In the genomic region with DNA sequence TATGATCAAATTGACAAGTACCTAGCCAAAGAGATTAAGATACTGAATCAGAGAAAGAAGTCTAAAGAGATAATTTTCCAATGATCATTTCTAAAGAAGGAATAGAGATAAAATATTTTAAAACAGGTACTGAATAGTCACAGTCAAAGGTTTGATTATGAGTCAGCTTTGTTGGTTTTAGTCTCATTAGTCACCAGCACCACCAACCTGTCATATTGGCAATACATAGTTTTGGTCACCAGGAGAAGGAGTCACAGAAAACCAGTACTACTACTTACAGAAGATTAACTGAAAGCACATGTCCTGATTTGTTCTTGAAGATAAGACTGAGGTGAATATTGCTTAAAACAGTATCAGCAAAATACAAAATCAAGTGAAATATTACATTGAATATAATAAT, we compare ENCODE assay signal across 9 cellular contexts. TPM values are rescaled to one million over a fixed set of nuclear protein-coding genes. Genes with fewer than 3 reads are reported as not detected.
DNase-seq lines count a peak whose midpoint lies in the region; ATAC-seq and TF ChIP-seq lines count a peak whose summit lies in the region.
"Had no signal": no experiment of that assay in that cellular context is flagged by ENCODE, and none has a peak within 500 bp of the region (broad histone marks: within the 10 kb centered on the region; RNA-seq: fewer than 3 reads in every experiment).

No MANE protein-coding gene starts in this region.

- no peak overlapping the region for H3K27ac Mint-ChIP-seq in H9
- H3K27ac Mint-ChIP-seq in stimulated activated effector memory CD8-positive, alpha-beta T cell treated with anti-CD3 and anti-CD28 coated beads, Interleukin-12 subunit alpha, Interleukin-12 subunit beta, amount 100 ng/mL, for 72 hours: peak overlapping the region; percentile 40

- H3K4ac ChIP-seq in H9 (ENCODE audit: low read depth, low read length): no peak overlapping the region

- no peak overlapping the region for H3K23ac ChIP-seq in H9 (ENCODE audit: insufficient read length, low read depth, low read length)

- ATAC-seq in Right ventricle myocardium superior (ENCODE audit: poor library complexity): no peak
- peak; percentile 100 for ATAC-seq in stimulated activated effector memory CD8-positive, alpha-beta T cell treated with anti-CD3 and anti-CD28 coated beads, Interleukin-12 subunit alpha, Interleukin-12 subunit beta, amount 100 ng/mL, for 72 hours

- H3K4me1 Mint-ChIP-seq in H9: peaks cover 4 to 10% of the 10 kb centered on the region in 2 experiments; a peak in 1 of 4 replicates
- H3K4me1 Mint-ChIP-seq in stimulated activated effector memory CD8-positive, alpha-beta T cell treated with anti-CD3 and anti-CD28 coated beads, Interleukin-12 subunit alpha, Interleukin-12 subunit beta, amount 100 ng/mL, for 72 hours: peaks cover 43% of the 10 kb centered on the region

- no peak overlapping the region for H3K56ac ChIP-seq in H9 (ENCODE audit: insufficient read length, low read depth, low read length)

- H3K79me2 ChIP-seq in H9 (ENCODE audit: insufficient read depth, low read length): no peaks in the 10 kb centered on the region

- no peaks in the 10 kb centered on the region for H3K79me1 ChIP-seq in H9 (ENCODE audit: insufficient read depth, low read depth, low read length, poor library complexity, severe bottlenecking)

- no peaks in the 10 kb centered on the region for H4K20me1 ChIP-seq in H9 (ENCODE audit: control insufficient read depth, insufficient read depth, insufficient read length)

- no peaks in the 10 kb centered on the region for H3K9me3 Mint-ChIP-seq in H9
- H3K9me3 Mint-ChIP-seq in stimulated activated effector memory CD8-positive, alpha-beta T cell treated with anti-CD3 and anti-CD28 coated beads, Interleukin-12 subunit alpha, Interleukin-12 subunit beta, amount 100 ng/mL, for 72 hours: no peaks in the 10 kb centered on the region

- H2BK120ac ChIP-seq in H9 (ENCODE audit: low read depth, low read length, poor library complexity, severe bottlenecking): no peak overlapping the region

- H3K4me3 ChIP-seq in left ventricle myocardium inferior (no peak overlapping the region), cardiac fibroblast (replicated peaks in 1 of 2; ENCODE audit: low read depth in 2 of 2, low read length in 2 of 2) (no peak overlapping the region)
- H3K4me3 ChIP-seq: heart left ventricle had no signal

- no peak overlapping the region for H3K14ac ChIP-seq in H9 (ENCODE audit: insufficient read depth, low read length)

- H3K4me3 Mint-ChIP-seq in H9: no peak overlapping the region
- H3K4me3 Mint-ChIP-seq in stimulated activated effector memory CD8-positive, alpha-beta T cell treated with anti-CD3 and anti-CD28 coated beads, Interleukin-12 subunit alpha, Interleukin-12 subunit beta, amount 100 ng/mL, for 72 hours: no peak overlapping the region

- DNase-seq in left ventricle myocardium inferior (no peak), Right ventricle myocardium superior (no peak), H9 (no peak), LHCN-M2 (ENCODE audit: low read depth) (peak; percentile 72), cardiac fibroblast (ENCODE audit: low read depth in 2 of 2) (peak; percentile 25 to 78), cerebellum (ENCODE audit: low spot score) (no peak)
- no peak for DNase-seq in stimulated activated effector memory CD8-positive, alpha-beta T cell treated with anti-CD3 and anti-CD28 coated beads, Interleukin-12 subunit alpha, Interleukin-12 subunit beta, amount 100 ng/mL, for 72 hours (ENCODE audit: low spot score in 2 of 2)
- no peak for DNase-seq in activated effector memory CD4-positive, alpha-beta T cell treated with anti-CD3 and anti-CD28 coated beads, Interleukin-2, amount 50 U/mL, for 16 hours
- DNase-seq: heart left ventricle had no signal

- H4K5ac ChIP-seq in H9 (ENCODE audit: insufficient read length, low read depth, low read length): no peak overlapping the region

- H3K18ac ChIP-seq in H9 (ENCODE audit: insufficient read length, low read depth, low read length): no peak overlapping the region

- no peak overlapping the region for H2AK5ac ChIP-seq in H9 (ENCODE audit: insufficient read length, low read length)

- no peak overlapping the region for H3T11ph ChIP-seq in H9 (ENCODE audit: low read length)

- no peaks in the 10 kb centered on the region for H3K23me2 ChIP-seq in H9 (ENCODE audit: insufficient read length, low read depth, low read length, poor library complexity, severe bottlenecking)

- H3K9ac ChIP-seq in H9 (ENCODE audit: extremely low read depth, insufficient read length, low read length): no peak overlapping the region

- no peak overlapping the region for H2AFZ ChIP-seq in H9 (ENCODE audit: low read length)

- intact Hi-C loops in left ventricle myocardium inferior (cut with micrococcal nuclease): no loop called here
- intact Hi-C loops in Right ventricle myocardium superior (cut with DNase I): no loop called here

- H4K8ac ChIP-seq in H9 (replicated peaks; ENCODE audit: insufficient read length, low read depth, low read length): no peak overlapping the region

- peak; percentile 17 for TF ChIP-seq CTCF in left ventricle myocardium inferior (IDR thresholded peaks at IDR 0.05; ENCODE audit: borderline replicate concordance)
- TF ChIP-seq CTCF in H9 (conservative IDR thresholded peaks at IDR 0.05): peak; percentile 25
- peak; percentile 14 for TF ChIP-seq CTCF in cardiac fibroblast (IDR thresholded peaks at IDR 0.05; ENCODE audit: low read depth, low read length)

- H3K27me3 Mint-ChIP-seq in H9 (ENCODE audit: low read depth): peaks cover 1% of the 10 kb centered on the region; the same call in 1 of the 2 replicates

- H2BK12ac ChIP-seq in H9 (ENCODE audit: insufficient read length, low read depth, low read length): no peak overlapping the region

- H3K27me3 ChIP-seq in left ventricle myocardium inferior (ENCODE audit: low read depth): no peaks in the 10 kb centered on the region
- no peaks in the 10 kb centered on the region for H3K27me3 ChIP-seq in H9 (ENCODE audit: insufficient read depth, low read length)
- H3K27me3 ChIP-seq: heart left ventricle had no signal

- H3K4me1 ChIP-seq in left ventricle myocardium inferior: peaks cover 84% of the 10 kb centered on the region
- H3K4me1 ChIP-seq in H9 (ENCODE audit: insufficient read depth, low read length): no peaks in the 10 kb centered on the region

- H3K36me3 Mint-ChIP-seq in H9 (ENCODE audit: insufficient read depth in 1 of 3, low read depth in 3 of 3): no peaks in the 10 kb centered on the region
- no peaks in the 10 kb centered on the region for H3K36me3 Mint-ChIP-seq in stimulated activated effector memory CD8-positive, alpha-beta T cell treated with anti-CD3 and anti-CD28 coated beads, Interleukin-12 subunit alpha, Interleukin-12 subunit beta, amount 100 ng/mL, for 72 hours

- no peaks in the 10 kb centered on the region for H3K9me3 ChIP-seq in left ventricle myocardium inferior (replicated peaks)
- no peaks in the 10 kb centered on the region for H3K9me3 ChIP-seq in H9 (ENCODE audit: control insufficient read depth, low read depth, low read length)

- H3K27ac ChIP-seq in left ventricle myocardium inferior (replicated peaks): no peak overlapping the region
- H3K27ac ChIP-seq in H9 (ENCODE audit: insufficient read length, low read depth, low read length): no peak overlapping the region
- H3K27ac ChIP-seq: heart left ventricle had no signal

- H2BK15ac ChIP-seq in H9 (ENCODE audit: low read depth, low read length): no peak overlapping the region

- H2BK20ac ChIP-seq in H9 (ENCODE audit: low read depth, low read length, poor library complexity, severe bottlenecking): no peak overlapping the region

- H3K4me2 ChIP-seq in H9 (ENCODE audit: insufficient read depth, insufficient read length, low read length): no peak overlapping the region

- H4K91ac ChIP-seq in H9 (ENCODE audit: insufficient read length, low read depth, low read length): no peak overlapping the region

- H3K36me3 ChIP-seq in left ventricle myocardium inferior: no peaks in the 10 kb centered on the region
- H3K36me3 ChIP-seq: heart left ventricle had no signal

- H2BK5ac ChIP-seq in H9 (ENCODE audit: insufficient read length, low read length): no peak overlapping the region

RNA-seq across cellular contexts. Expression of a gene that starts 34.6 kb away (rescaled TPM):
- total RNA-seq in left ventricle myocardium inferior (85.4 TPM), Right ventricle myocardium superior (83.7 TPM), H9 (2021) (0.11 and 0.39 TPM in 2 replicates), LHCN-M2 (2014; rRNA removed) (54.1 and 83.5 TPM in 2 replicates), cerebellum (127 TPM)
- 18.5 TPM for polyA plus RNA-seq in LHCN-M2 (2012)

Comparison
In these comparisons a context has a peak if more than half of its experiments do, and no peak if none do; other contexts are left out.
1. DNase-seq: peak in LHCN-M2 (single experiment) and cardiac fibroblast (2 of 2); none in left ventricle myocardium inferior (single experiment), Right ventricle myocardium superior (single experiment), H9 (single experiment), stimulated activated effector memory CD8-positive, alpha-beta T cell treated with anti-CD3 and anti-CD28 coated beads, Interleukin-12 subunit alpha, Interleukin-12 subunit beta, amount 100 ng/mL, for 72 hours (0 of 2), cerebellum (single experiment) and activated effector memory CD4-positive, alpha-beta T cell treated with anti-CD3 and anti-CD28 coated beads, Interleukin-2, amount 50 U/mL, for 16 hours (single experiment).
2. RNA of a gene that starts 34.6 kb away (total RNA-seq): 127 TPM in cerebellum (single experiment), 85.4 TPM in left ventricle myocardium inferior (single experiment), 83.7 TPM in Right ventricle myocardium superior (single experiment) and 54.1 to 83.5 TPM in LHCN-M2; 0.11 to 0.39 TPM in H9; every median in the first group is over 10 times any median in the second.
3. Peak in every context shown above with its lines, with median percentiles within 50 percentile points of each other: CTCF ChIP-seq.